Comparison of ENCODE assay signal across 9 cellular contexts in genomic region chr16:78705694-78706093, GRCh38.
A peak's percentile ranks its signal among the peaks of the same experiment; 100 is the strongest.
DNase-seq lines count a peak whose midpoint lies in the region; ATAC-seq and TF ChIP-seq lines count a peak whose summit lies in the region.
"Had no signal": no experiment of that assay in that cellular context is flagged by ENCODE, and none has a peak within 500 bp of the region (broad histone marks: within the 10 kb centered on the region; RNA-seq: fewer than 3 reads in every experiment).

No MANE protein-coding gene starts in this region.

- CTCF ChIA-PET in PC-9 (lab: Charles Lee) = no interaction called here

- H3K4me2 ChIP-seq in PC-9 = no peak overlapping the region

- no peaks in the 10 kb centered on the region for H3K9me3 ChIP-seq in PC-9 (ENCODE audit: insufficient read depth, low read depth)

- BruUV-seq in PC-9 (replicated peaks; lab: Mats Ljungman, UMichigan) = no TSS peak

- no peaks in the 10 kb centered on the region for H3K36me3 ChIP-seq in GM06990 (ENCODE audit: control insufficient read depth, insufficient read depth, low read length)
- no peaks in the 10 kb centered on the region for H3K36me3 ChIP-seq in PC-9 (ENCODE audit: low read depth)

- peak; percentile 38 for TF ChIP-seq CTCF in 22Rv1 (IDR thresholded peaks at IDR 0.05)
- peak; percentile 44 for TF ChIP-seq CTCF in GM06990 (IDR thresholded peaks at IDR 0.05; ENCODE audit: insufficient read depth, low read length, poor library complexity, severe bottlenecking)
- peak; percentile 52 for TF ChIP-seq CTCF in PC-9 (conservative IDR thresholded peaks at IDR 0.05)

- H3F3A ChIP-seq in PC-9 (ENCODE audit: insufficient read depth, low read depth) = no peaks in the 10 kb centered on the region

- H3K27me3 ChIP-seq in GM06990 (replicated peaks; ENCODE audit: control insufficient read depth, insufficient read depth, low read length) = no peaks in the 10 kb centered on the region
- no peaks in the 10 kb centered on the region for H3K27me3 ChIP-seq in PC-9 (ENCODE audit: insufficient read depth, low read depth)

- DNase-seq in GM06990 (ENCODE audit: extremely low read depth, insufficient read length) = peak; percentile 27
- peak in 1 of 2 experiments; percentile 67 for DNase-seq in PC-9
- DNase-seq in germinal center (ENCODE audit: low spot score) = peak; percentile 21
- no peak for DNase-seq in cerebellar cortex (ENCODE audit: low spot score)
- DNase-seq: left cardiac atrium had no signal

- H3K9me2 ChIP-seq in PC-9 (ENCODE audit: insufficient read depth) = no peaks in the 10 kb centered on the region

- ATAC-seq in GM18873 (IDR thresholded peaks at IDR 0.05; ENCODE audit: low FRiP score, unreplicated experiment) (no peak), HG03280 (IDR thresholded peaks at IDR 0.05; ENCODE audit: unreplicated experiment) (no peak), GM19397 (IDR thresholded peaks at IDR 0.05; ENCODE audit: unreplicated experiment) (no peak)

- POLR2A ChIA-PET in PC-9 (lab: Charles Lee; ENCODE audit: unreplicated experiment) = no interaction called here

- no peak overlapping the region for H2AFZ ChIP-seq in PC-9

- no peaks in the 10 kb centered on the region for H3K4me1 ChIP-seq in PC-9 (replicated peaks; ENCODE audit: insufficient read depth)

- H4K20me1 ChIP-seq in PC-9 (ENCODE audit: insufficient read depth) = no peaks in the 10 kb centered on the region

- H3K27ac ChIP-seq in 22Rv1 (no peak overlapping the region), PC-9 (no peak overlapping the region)

- intact Hi-C loops in PC-9 (cut with micrococcal nuclease; ENCODE audit: unreplicated experiment) = no loop called here

- no peak overlapping the region for H3K4me3 ChIP-seq in GM06990 (replicated peaks; ENCODE audit: low read depth, low read length)
- no peak overlapping the region for H3K4me3 ChIP-seq in PC-9

- H3K79me2 ChIP-seq in PC-9 (ENCODE audit: low read depth) = no peaks in the 10 kb centered on the region
